21 cellular contexts compared by ENCODE assay signal in genomic region chr12:59850268-59850667, GRCh38.
"Had no signal": no experiment of that assay in that cellular context is flagged by ENCODE, and none has a peak within 500 bp of the region (broad histone marks: within the 10 kb centered on the region; RNA-seq: fewer than 3 reads in every experiment).

No MANE protein-coding gene starts in this region.

- H3K4me1 Mint-ChIP-seq: immature natural killer cell; naive B cell; nephron; stimulated activated memory B cell treated with anti-CD40 and anti-IgM and Interleukin-4, amounts not matched to agents 10 μg/mL and 1 μg/mL and 100 μg/mL, for 72 hours had no signal

- H3K27ac Mint-ChIP-seq: immature natural killer cell; naive B cell; stimulated activated memory B cell treated with anti-CD40 and anti-IgM and Interleukin-4, amounts not matched to agents 10 μg/mL and 1 μg/mL and 100 μg/mL, for 72 hours; stimulated activated naive CD8-positive, alpha-beta T cell treated with anti-CD3 and anti-CD28 coated beads, Interleukin-15, Interleukin-2, amounts not matched to agents 100 ng/mL and 50 ng/mL, for 24 hours had no signal

- ATAC-seq: gastroesophageal sphincter; left ventricle myocardium superior; psoas muscle; right lobe of liver; stimulated activated memory B cell treated with anti-CD40 and anti-IgM and Interleukin-4, amounts not matched to agents 10 μg/mL and 1 μg/mL and 100 μg/mL, for 72 hours had no signal

- H3K36me3 Mint-ChIP-seq: immature natural killer cell; naive B cell; stimulated activated memory B cell treated with anti-CD40 and anti-IgM and Interleukin-4, amounts not matched to agents 10 μg/mL and 1 μg/mL and 100 μg/mL, for 72 hours had no signal

- DNase-seq: cortex of kidney; effector memory CD4-positive, alpha-beta T cell; esophagus squamous epithelium; foreskin fibroblast; immature natural killer cell; left ventricle myocardium superior; mesendoderm; naive B cell; psoas muscle; retina; right lobe of liver; stimulated activated CD4-positive, alpha-beta T cell treated with anti-CD3 and anti-CD28 coated beads, Interleukin-15, amount 100 ng/mL, for 24 hours; stimulated activated CD4-positive, alpha-beta T cell treated with anti-CD3 and anti-CD28 coated beads, Interleukin-1b, Interleukin-23, amount 100 ng/mL, for 48 hours; stimulated activated CD4-positive, alpha-beta T cell treated with anti-CD3 and anti-CD28 coated beads, Interleukin-4, amount 100 ng/mL, for 24 hours; trophoblast cell had no signal

- H3K27me3 Mint-ChIP-seq: naive B cell; stimulated activated memory B cell treated with anti-CD40 and anti-IgM and Interleukin-4, amounts not matched to agents 10 μg/mL and 1 μg/mL and 100 μg/mL, for 72 hours had no signal

- H3K27ac ChIP-seq: esophagus squamous epithelium, gastroesophageal sphincter, neutrophil, psoas muscle, right lobe of liver, thoracic aorta had no signal

- H3K9me3 Mint-ChIP-seq: stimulated activated memory B cell treated with anti-CD40 and anti-IgM and Interleukin-4, amounts not matched to agents 10 μg/mL and 1 μg/mL and 100 μg/mL, for 72 hours had no signal

- H3K4me3 Mint-ChIP-seq: immature natural killer cell; naive B cell; nephron; stimulated activated memory B cell treated with anti-CD40 and anti-IgM and Interleukin-4, amounts not matched to agents 10 μg/mL and 1 μg/mL and 100 μg/mL, for 72 hours; stimulated activated naive CD8-positive, alpha-beta T cell treated with anti-CD3 and anti-CD28 coated beads, Interleukin-15, Interleukin-2, amounts not matched to agents 100 ng/mL and 50 ng/mL, for 24 hours had no signal
